In the genomic region with DNA sequence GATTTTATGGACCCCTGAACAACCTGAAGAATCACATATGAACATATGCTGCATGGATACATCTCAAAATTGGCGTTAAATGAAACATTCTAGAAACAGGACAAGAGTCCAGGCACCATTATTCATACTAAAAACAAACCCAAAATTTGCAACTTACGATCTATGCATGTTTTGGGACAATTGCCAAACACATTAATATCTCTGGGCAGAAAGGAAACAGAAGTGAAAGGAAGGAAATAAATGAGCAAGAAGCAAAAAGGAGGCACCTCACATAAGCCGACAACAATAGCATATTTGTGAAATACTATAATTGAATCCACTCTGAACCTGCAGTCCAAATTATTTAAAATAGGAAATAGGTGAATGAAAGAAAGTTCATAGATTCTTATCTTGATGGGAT, we compare ENCODE assay signal across 23 cellular contexts.
"Had no signal": no experiment of that assay in that cellular context is flagged by ENCODE, and none has a peak within 500 bp of the region (broad histone marks: within the 10 kb centered on the region; RNA-seq: fewer than 3 reads in every experiment).

No MANE protein-coding gene starts in this region.

- H3K27ac ChIP-seq: KMS-11, SJSA1, SK-N-MC had no signal

- H3K4me3 ChIP-seq: SJSA1, SK-N-MC had no signal

- H3K36me3 ChIP-seq: SJSA1 had no signal

- ATAC-seq: HepG2 had no signal

- H3K9ac ChIP-seq: KMS-11 had no signal

- DNase-seq: IMR-90, Kasumi-1, MV-4-11, NCI-H1048, NCI-H1105, NCI-H1417, NCI-H1436 treated with DMSO at 0.1 percent for 48 hours, NCI-H1694, NCI-H187 treated with DMSO at 0.1 percent for 48 hours, NCI-H2029 treated with DMSO at 0.1 percent for 48 hours, NCI-H2171 treated with DMSO at 0.1 percent for 48 hours, NCI-H345, NCI-H446 treated with DMSO at 0.1 percent for 48 hours, NCI-H510A treated with DMSO at 0.1 percent for 48 hours, NCI-H526, NCI-H748 treated with DMSO at 0.1 percent for 48 hours, Right ventricle myocardium superior, RPMI8226, SIG-M5 had no signal

- H3K27me3 ChIP-seq: SJSA1 had no signal

- H3K4me2 ChIP-seq: KMS-11 had no signal

- H3K4me1 ChIP-seq: SJSA1 had no signal
